ENCODE assay signal across 17 cellular contexts in genomic region chr19:43727593-43727853, GRCh38. TPM values are rescaled to one million over a fixed set of nuclear protein-coding genes. Genes with fewer than 3 reads are reported as not detected.
A peak's percentile ranks its signal among the peaks of the same experiment; 100 is the strongest.
DNase-seq lines count a peak whose midpoint lies in the region; ATAC-seq, FAIRE-seq and TF ChIP-seq lines count a peak whose summit lies in the region.
"Had no signal": no experiment of that assay in that cellular context is flagged by ENCODE, and none has a peak within 500 bp of the region (broad histone marks: within the 10 kb centered on the region; RNA-seq: fewer than 3 reads in every experiment).

No MANE protein-coding gene starts in this region.

- no peaks in the 10 kb centered on the region for H3K9me3 ChIP-seq in HEK293 (ENCODE audit: control insufficient read depth, insufficient read depth, low read depth, low read length)

- no peaks in the 10 kb centered on the region for H3K27me3 ChIP-seq in bronchial epithelial cell (ENCODE audit: control insufficient read depth, insufficient read depth, low read length)

- DNase-seq in left ventricle myocardium superior = no peak
- DNase-seq in Right ventricle myocardium superior = no peak
- DNase-seq in bronchial epithelial cell (ENCODE audit: low read depth) = no peak
- no peak for DNase-seq in SIG-M5 (lab: John Stamatoyannopoulos, UW)
- DNase-seq in NCI-H128 (lab: John Stamatoyannopoulos, UW; ENCODE audit: unreplicated experiment) = no peak
- no peak for DNase-seq in NCI-H1436 (lab: John Stamatoyannopoulos, UW)
- DNase-seq: ACHN; CD4-positive, alpha-beta memory T cell; DMS79 treated with DMSO at 0.1 percent for 48 hours; EL; GOT3; H9; KBM-7 had no signal

- ATAC-seq in left ventricle myocardium superior (peak; percentile 12), Right ventricle myocardium superior (ENCODE audit: poor library complexity) (no peak)

- H3K4me3 ChIP-seq in HEK293 (ENCODE audit: low read depth, low read length) (no peak overlapping the region), bronchial epithelial cell (ENCODE audit: low read depth, low read length) (no peak overlapping the region)

- POLR2A ChIA-PET in HEK293 (lab: Yijun Ruan, JAX) = interaction anchor here (0.6 kb wide), 1 partner anchor 124 kb away, joined by 4 read pairs; no protein-coding TSS in a partner anchor

- CTCF ChIA-PET in HEK293 (lab: Yijun Ruan, JAX) = interaction anchor here (0.6 to 5.1 kb wide), 6 partner anchors 10 to 172 kb away, joined by 3 to 36 read pairs (median 4); no protein-coding TSS in a partner anchor

- TF ChIP-seq CTCF in HEK293 (tag by site-specific recombination; IDR thresholded peaks at IDR 0.05) (no peak), bronchial epithelial cell (IDR thresholded peaks at IDR 0.05; ENCODE audit: insufficient read depth, low read length, severe bottlenecking) (no peak)

- FAIRE-seq in bronchial epithelial cell (lab: Jason Lieb, UNC) = peak; percentile 32
- FAIRE-seq: G401.6 had no signal

- no peaks in the 10 kb centered on the region for H3K4me1 ChIP-seq in HEK293 (ENCODE audit: control insufficient read depth, insufficient read depth, low read length)

- intact Hi-C loops in left ventricle myocardium superior (cut with micrococcal nuclease) = no loop called here
- intact Hi-C loops in Right ventricle myocardium superior (cut with DNase I) = no loop called here

- H3K27ac ChIP-seq in HEK293 (ENCODE audit: extremely low read depth, low read depth, low read length) = no peak overlapping the region
- H3K27ac ChIP-seq: C4-2B had no signal

- H3K36me3 ChIP-seq in HEK293 (ENCODE audit: control insufficient read depth in 2 of 2, insufficient read depth in 1 of 2, low read length in 2 of 2) (peaks cover 41 to 45% of the 10 kb centered on the region in 2 experiments), bronchial epithelial cell (ENCODE audit: control insufficient read depth, insufficient read depth, low read length) (peaks cover 5% of the 10 kb centered on the region)

TF ChIP-seq in HEK293, 187 proteins besides CTCF, POLR2A, EP300 and RAD21:
- TF ChIP-seq ZNF10 (tag by site-specific recombination; IDR thresholded peaks at IDR 0.05) (peak; percentile 29; the same call in 1 of the 2 replicates), ZFP41 (tag by site-specific recombination; IDR thresholded peaks at IDR 0.05; ENCODE audit: borderline replicate concordance) (no peak)
TF ChIP-seq in HEK293: peak in this region for 1.

RNA-seq across cellular contexts. Expression of gene IRGC, which starts 11.6 kb away (rescaled TPM):
- not detected for total RNA-seq in left ventricle myocardium superior
- not detected for total RNA-seq in Right ventricle myocardium superior
- not detected in 2 replicates for total RNA-seq in bronchial epithelial cell
- total RNA-seq: A172; CD4-positive, alpha-beta memory T cell; H9 had no signal

RNA-seq across cellular contexts. Expression of gene SMG9, which starts 27.2 kb away (rescaled TPM):
- total RNA-seq in left ventricle myocardium superior (17.9 TPM), Right ventricle myocardium superior (15.7 TPM), bronchial epithelial cell (4.0 and 4.7 TPM in 2 replicates)

RNA-seq across cellular contexts. Expression of gene KCNN4, which starts 53.2 kb away (rescaled TPM):
- total RNA-seq in left ventricle myocardium superior (0.50 TPM), Right ventricle myocardium superior (0.19 TPM), bronchial epithelial cell (0.26 and 9.7 TPM in 2 replicates)

RNA-seq across cellular contexts. Expression of gene PLAUR, which starts 57.6 kb away (rescaled TPM):
- total RNA-seq in left ventricle myocardium superior = 5.1 TPM
- total RNA-seq in Right ventricle myocardium superior = 3.4 TPM
- total RNA-seq in bronchial epithelial cell = 16.6 and 27.1 TPM in 2 replicates
